In genomic region chr7:5629941-5630340, GRCh38 we compare ENCODE assay signal across 10 cellular contexts. TPM values are rescaled to one million over a fixed set of nuclear protein-coding genes. Genes with fewer than 3 reads are reported as not detected.
DNase-seq lines count a peak whose midpoint lies in the region; ATAC-seq, FAIRE-seq and TF ChIP-seq lines count a peak whose summit lies in the region.
"Had no signal": no experiment of that assay in that cellular context is flagged by ENCODE, and none has a peak within 500 bp of the region (broad histone marks: within the 10 kb centered on the region; RNA-seq: fewer than 3 reads in every experiment).

No MANE protein-coding gene starts in this region.

- 76 to 86% methylated on average over 4 of the region's 4 CpGs for WGBS in thyroid gland, 2 donors

- intact Hi-C loops in thyroid gland (cut with DNase I): no loop called here

- DNase-seq in activated CD8-positive, alpha-beta memory T cell treated with anti-CD3 and anti-CD28 coated beads for 1 hour (ENCODE audit: extremely low read depth in 1 of 2, low read depth in 1 of 2): peak; percentile 23 to 25
- no peak for DNase-seq in activated CD8-positive, alpha-beta memory T cell treated with anti-CD3 and anti-CD28 coated beads for 24 hours
- peak; percentile 56 to 68 for DNase-seq in activated T-cell treated with anti-CD3 and anti-CD28 coated beads, Interleukin-2, amount 50 U/mL, for 72 hours
- DNase-seq in iris pigment epithelial cell (ENCODE audit: low read depth): peak; percentile 65
- DNase-seq in thyroid gland: peak in 1 of 2 donors; percentile 27
- no peak for DNase-seq in GM12892 (ENCODE audit: insufficient read length)
- no peak for DNase-seq in NCI-H1092 treated with DMSO at 0.1 percent for 48 hours (lab: John Stamatoyannopoulos, UW)

- no peak for TF ChIP-seq POLR2A in thyroid gland (IDR thresholded peaks at IDR 0.05)
- no peak for TF ChIP-seq POLR2A in GM12892 (IDR thresholded peaks at IDR 0.05; ENCODE audit: low read depth, low read length)

- H3K27ac ChIP-seq in thyroid gland: peak overlapping the region; percentile 54 to 91 (median 89)

- peaks cover 46% of the 10 kb centered on the region for H3K4me1 Mint-ChIP-seq in activated T-cell treated with anti-CD3 and anti-CD28 coated beads, Interleukin-2, amount 50 U/mL, for 72 hours (ENCODE audit: low read depth)

- H3K9me3 ChIP-seq in thyroid gland: no peaks in the 10 kb centered on the region

- H3K4me3 Mint-ChIP-seq in activated T-cell treated with anti-CD3 and anti-CD28 coated beads, Interleukin-2, amount 50 U/mL, for 72 hours: peak overlapping the region; percentile 43 to 66
- H3K4me3 Mint-ChIP-seq: B cell, neural crest cell had no signal

- no peaks in the 10 kb centered on the region for H3K27me3 Mint-ChIP-seq in activated T-cell treated with anti-CD3 and anti-CD28 coated beads, Interleukin-2, amount 50 U/mL, for 72 hours (ENCODE audit: low read depth)
- H3K27me3 Mint-ChIP-seq: B cell had no signal

- H3K27me3 ChIP-seq in thyroid gland: no peaks in the 10 kb centered on the region

- no peaks in the 10 kb centered on the region for H3K36me3 ChIP-seq in thyroid gland

- H3K4me1 ChIP-seq in thyroid gland: peaks cover 67 to 72% of the 10 kb centered on the region in 2 donors

- TF ChIP-seq CTCF in thyroid gland (IDR thresholded peaks at IDR 0.05): no peak

- no peaks in the 10 kb centered on the region for H3K9me3 Mint-ChIP-seq in activated T-cell treated with anti-CD3 and anti-CD28 coated beads, Interleukin-2, amount 50 U/mL, for 72 hours
- H3K9me3 Mint-ChIP-seq: neural crest cell had no signal

- H3K4me3 ChIP-seq in thyroid gland (replicated peaks in 1 of 3): no peak overlapping the region

- H3K36me3 Mint-ChIP-seq in activated T-cell treated with anti-CD3 and anti-CD28 coated beads, Interleukin-2, amount 50 U/mL, for 72 hours (ENCODE audit: insufficient read depth in 2 of 2): peaks cover 3 to 18% of the 10 kb centered on the region in 2 donors

- no peak for FAIRE-seq in GM12892 (lab: Jason Lieb, UNC)

- H3K27ac Mint-ChIP-seq in activated T-cell treated with anti-CD3 and anti-CD28 coated beads, Interleukin-2, amount 50 U/mL, for 72 hours: peak overlapping the region; percentile 43

- peak; percentile 70 to 74 for ATAC-seq in activated T-cell treated with anti-CD3 and anti-CD28 coated beads, Interleukin-2, amount 50 U/mL, for 72 hours (replicated peaks in 1 of 2)
- no peak for ATAC-seq in GM21723 (IDR thresholded peaks at IDR 0.05; ENCODE audit: unreplicated experiment)

RNA-seq across cellular contexts. Expression of gene FSCN1, which starts 37.3 kb away (rescaled TPM):
- 10 to 100 TPM; 25.7 to 31.3 TPM for total RNA-seq in activated T-cell treated with anti-CD3 and anti-CD28 coated beads, Interleukin-2, amount 50 U/mL, for 72 hours
- total RNA-seq in thyroid gland: 100 to 1,000 TPM in 1 of 4 donors, 10 to 100 TPM in 3; 31.4 to 101 (median 42.6) TPM
- 71.1 TPM for polyA plus RNA-seq in GM12892 (2012; ENCODE audit: missing spikeins)

Comparison
In these comparisons a context has a peak if more than half of its experiments do, and no peak if none do; other contexts are left out.
1. DNase-seq: peak in activated CD8-positive, alpha-beta memory T cell treated with anti-CD3 and anti-CD28 coated beads for 1 hour (2 of 2), activated T-cell treated with anti-CD3 and anti-CD28 coated beads, Interleukin-2, amount 50 U/mL, for 72 hours (2 of 2) and iris pigment epithelial cell (single experiment); none in activated CD8-positive, alpha-beta memory T cell treated with anti-CD3 and anti-CD28 coated beads for 24 hours (single experiment), GM12892 (single experiment) and NCI-H1092 treated with DMSO at 0.1 percent for 48 hours (single experiment).